Comparison of ENCODE assay signal across 10 cellular contexts in the genomic region with DNA sequence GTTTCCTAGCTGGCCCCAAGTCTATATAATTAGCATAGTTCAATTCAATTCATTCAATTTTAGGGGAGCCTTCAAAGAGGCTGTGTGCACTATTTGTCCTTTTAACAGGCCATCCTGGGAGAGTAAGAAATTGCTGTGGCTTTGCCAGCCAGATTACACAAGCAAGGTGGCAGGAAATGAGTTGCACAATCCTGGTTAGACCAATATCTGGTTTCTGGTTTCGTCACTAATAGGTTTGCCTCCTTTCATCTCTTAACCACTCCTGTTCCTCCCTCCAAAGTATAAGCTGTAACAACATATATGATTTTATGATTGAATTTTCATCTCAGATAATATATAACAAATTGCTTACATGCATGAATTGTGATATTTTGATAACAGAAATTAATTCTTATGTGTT.
DNase-seq lines count a peak whose midpoint lies in the region; ATAC-seq and TF ChIP-seq lines count a peak whose summit lies in the region.
"Had no signal": no experiment of that assay in that cellular context is flagged by ENCODE, and none has a peak within 500 bp of the region (broad histone marks: within the 10 kb centered on the region; RNA-seq: fewer than 3 reads in every experiment).

No MANE protein-coding gene starts in this region.

- no peaks in the 10 kb centered on the region for H3K36me3 ChIP-seq in gastrocnemius medialis
- H3K36me3 ChIP-seq: upper lobe of left lung had no signal

- no peaks in the 10 kb centered on the region for H3K4me1 ChIP-seq in gastrocnemius medialis

- H3K27ac ChIP-seq in gastrocnemius medialis, result no peak overlapping the region
- H3K27ac ChIP-seq: upper lobe of left lung had no signal

- DNase-seq in NCI-H748 (lab: John Stamatoyannopoulos, UW; ENCODE audit: unreplicated experiment) (peak; percentile 17), NCI-H748 treated with DMSO at 0.1 percent for 48 hours (lab: John Stamatoyannopoulos, UW) (no peak), NCI-H510A treated with DMSO at 0.1 percent for 48 hours (lab: John Stamatoyannopoulos, UW) (peak; percentile 87), epithelial cell of proximal tubule (ENCODE audit: low read depth) (peak; percentile 46), gastrocnemius medialis (peak in 1 of 2 donors; percentile 44), left colon (no peak)
- no peak for DNase-seq in activated effector memory CD4-positive, alpha-beta T cell treated with Interleukin-2 at 50 U/mL for 16 hours
- DNase-seq: activated gamma-delta T cell treated with Interleukin-2 at 50 U/mL for 16 hours had no signal

- H3K9me3 ChIP-seq in gastrocnemius medialis, result no peaks in the 10 kb centered on the region
- H3K9me3 ChIP-seq: upper lobe of left lung had no signal

- no peak for TF ChIP-seq CTCF in epithelial cell of proximal tubule (conservative IDR thresholded peaks at IDR 0.05; ENCODE audit: low read depth, low read length)
- no peak for TF ChIP-seq CTCF in gastrocnemius medialis (IDR thresholded peaks at IDR 0.05 in 4 of 5, conservative IDR thresholded peaks at IDR 0.05 in 1 of 5)

- TF ChIP-seq POLR2A in gastrocnemius medialis (IDR thresholded peaks at IDR 0.05), result no peak

- ATAC-seq in gastrocnemius medialis (peak; percentile 66 to 87), HG03159 (IDR thresholded peaks at IDR 0.05; ENCODE audit: unreplicated experiment) (no peak), left colon (no peak)

- intact Hi-C loops in gastrocnemius medialis (cut with DNase I; ENCODE audit: low total_unique reads), result no loop called here
- intact Hi-C loops in left colon (cut with DNase I, micrococcal nuclease), result no loop called here

- in situ Hi-C loops in gastrocnemius medialis (cut with MboI; ENCODE audit: low sequenced_read_pairs in 4 of 4), result no loop called here

- H3K27me3 ChIP-seq in gastrocnemius medialis, result no peaks in the 10 kb centered on the region
- H3K27me3 ChIP-seq: upper lobe of left lung had no signal

- H3K4me3 ChIP-seq in epithelial cell of proximal tubule (ENCODE audit: low read depth, low read length) (no peak overlapping the region), gastrocnemius medialis (no peak overlapping the region)
- H3K4me3 ChIP-seq: upper lobe of left lung had no signal

Comparison
In these comparisons a context has a peak if more than half of its experiments do, and no peak if none do; other contexts are left out.
1. DNase-seq: peak in NCI-H748 (single experiment), NCI-H510A treated with DMSO at 0.1 percent for 48 hours (single experiment) and epithelial cell of proximal tubule (single experiment); none in NCI-H748 treated with DMSO at 0.1 percent for 48 hours (single experiment), activated effector memory CD4-positive, alpha-beta T cell treated with Interleukin-2 at 50 U/mL for 16 hours (single experiment) and left colon (0 of 2).
2. ATAC-seq: peak in gastrocnemius medialis (2 of 2); none in HG03159 (single experiment) and left colon (single experiment).